9 cellular contexts compared by ENCODE assay signal in the genomic region with DNA sequence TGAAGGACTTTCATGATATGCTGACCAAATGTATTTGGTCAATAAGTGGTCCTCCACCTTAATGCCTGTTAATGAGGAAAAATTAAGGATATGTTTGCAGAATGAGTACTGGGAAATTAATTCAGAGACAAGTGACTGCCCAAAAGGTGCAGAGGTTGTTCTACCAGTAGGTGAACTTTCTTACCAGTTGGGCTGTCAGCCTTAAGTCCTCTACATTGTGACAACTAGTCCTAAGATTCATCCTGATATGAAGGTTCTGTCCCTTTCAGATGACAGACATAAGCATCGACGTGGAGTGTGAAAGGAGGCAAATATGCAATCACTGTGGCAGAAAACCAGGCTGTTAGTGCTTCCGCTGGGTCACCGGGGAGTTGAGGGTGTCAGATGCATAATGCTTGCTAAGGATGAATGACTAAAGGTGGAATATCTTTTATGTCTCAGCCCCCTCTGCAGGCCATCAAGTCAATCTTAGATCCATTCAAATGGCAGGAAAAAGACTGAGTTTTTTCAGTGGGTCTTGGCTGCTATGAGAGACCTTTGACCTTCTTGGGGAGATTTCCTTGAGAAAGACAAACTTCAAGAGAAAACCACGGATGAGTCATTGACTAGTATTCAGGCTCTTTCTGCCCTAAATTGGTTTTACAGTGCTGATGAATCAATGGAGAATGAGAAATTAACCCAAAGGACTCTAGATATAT.
DNase-seq lines count a peak whose midpoint lies in the region; ATAC-seq and TF ChIP-seq lines count a peak whose summit lies in the region.
"Had no signal": no experiment of that assay in that cellular context is flagged by ENCODE, and none has a peak within 500 bp of the region (broad histone marks: within the 10 kb centered on the region; RNA-seq: fewer than 3 reads in every experiment).

No MANE protein-coding gene starts in this region.

- WGBS in neuronal stem cell (ENCODE audit: extremely low coverage in 2 of 2, insufficient read length in 2 of 2, insufficient replicate concordance in 1 of 2), 2 donors, result no CpG with 5 or more reads among the region's 5 CpGs

- DNase-seq in amniotic stem cell (lab: John Stamatoyannopoulos, UW), result peak; percentile 35
- peak; percentile 12 for DNase-seq in neuronal stem cell (ENCODE audit: low spot score)
- no peak for DNase-seq in ureter (ENCODE audit: low spot score)
- no peak for DNase-seq in activated T-cell treated with anti-CD3 and anti-CD28 coated beads for 4 hours
- DNase-seq in T-helper 9 cell, result no peak

- no peaks in the 10 kb centered on the region for H3K79me1 ChIP-seq in neuronal stem cell (ENCODE audit: low read depth, low read length)

- H3K9ac ChIP-seq in Loucy (ENCODE audit: low read depth, low read length, poor library complexity, severe bottlenecking) (no peak overlapping the region), neuronal stem cell (ENCODE audit: low read depth, low read length, poor library complexity) (no peak overlapping the region)

- no peak overlapping the region for H2BK12ac ChIP-seq in neuronal stem cell (ENCODE audit: low read length)

- H2AFZ ChIP-seq in Loucy (ENCODE audit: low read length), result no peak overlapping the region
- H2AFZ ChIP-seq in neuronal stem cell (ENCODE audit: low read length), result no peak overlapping the region

- no peak overlapping the region for H4K8ac ChIP-seq in neuronal stem cell (ENCODE audit: low read depth, low read length)

- ATAC-seq in GM21825 (IDR thresholded peaks at IDR 0.05; ENCODE audit: unreplicated experiment), result peak; percentile 50

- no peaks in the 10 kb centered on the region for H3F3A ChIP-seq in Loucy (ENCODE audit: low read depth)

- H3K4ac ChIP-seq in neuronal stem cell (ENCODE audit: low read length), result no peak overlapping the region

- H3K4me3 ChIP-seq in Loucy (ENCODE audit: low read length, poor library complexity, severe bottlenecking) (no peak overlapping the region), neuronal stem cell (ENCODE audit: low read length in 2 of 2) (no peak overlapping the region)
- H3K4me3 ChIP-seq: skin epidermis had no signal

- no peaks in the 10 kb centered on the region for H4K20me1 ChIP-seq in Loucy (ENCODE audit: insufficient read depth, low read length, poor library complexity, severe bottlenecking)

- H3K36me3 ChIP-seq in Loucy (ENCODE audit: insufficient read depth, low read length), result no peaks in the 10 kb centered on the region
- H3K36me3 ChIP-seq in neuronal stem cell (replicated peaks in 1 of 2; ENCODE audit: control insufficient read depth in 2 of 2, insufficient read depth in 2 of 2, low read length in 2 of 2), result no peaks in the 10 kb centered on the region

- no peaks in the 10 kb centered on the region for H3K9me3 ChIP-seq in Loucy (ENCODE audit: insufficient read depth, low read depth, low read length)
- no peaks in the 10 kb centered on the region for H3K9me3 ChIP-seq in neuronal stem cell (replicated peaks in 1 of 2; ENCODE audit: control insufficient read depth in 2 of 2, insufficient read depth in 1 of 2, low read depth in 1 of 2, low read length in 2 of 2)

- no peaks in the 10 kb centered on the region for H3K4me1 ChIP-seq in Loucy (ENCODE audit: insufficient read depth, low read length, poor library complexity, severe bottlenecking)
- H3K4me1 ChIP-seq in neuronal stem cell (ENCODE audit: control insufficient read depth in 2 of 2, insufficient read depth in 1 of 2, low read depth in 1 of 2, low read length in 2 of 2), result peaks cover 0 to 3% of the 10 kb centered on the region in 2 donors

- H3K14ac ChIP-seq in neuronal stem cell (ENCODE audit: low read length), result no peak overlapping the region

- no peak overlapping the region for H2BK120ac ChIP-seq in neuronal stem cell (ENCODE audit: low read depth, low read length)

- H3K27ac ChIP-seq in neuronal stem cell (replicated peaks; ENCODE audit: low read length), result no peak overlapping the region
- H3K27ac ChIP-seq: skin epidermis had no signal

- H3K23ac ChIP-seq in neuronal stem cell (ENCODE audit: low read depth, low read length, poor library complexity), result no peak overlapping the region

- no peak overlapping the region for H4K91ac ChIP-seq in neuronal stem cell (ENCODE audit: low read depth, low read length, poor library complexity)

- H3K9me2 ChIP-seq in Loucy (replicated peaks; ENCODE audit: low read depth, low read length), result no peaks in the 10 kb centered on the region

- no peak overlapping the region for H3K18ac ChIP-seq in neuronal stem cell (ENCODE audit: low read length)

- H3K27me3 ChIP-seq in Loucy (ENCODE audit: insufficient read depth, low read length, poor library complexity, severe bottlenecking) (no peaks in the 10 kb centered on the region), neuronal stem cell (ENCODE audit: control insufficient read depth in 3 of 3, insufficient read depth in 3 of 3, low read depth in 1 of 3, low read length in 3 of 3) (no peaks in the 10 kb centered on the region)

- H3K79me2 ChIP-seq in Loucy (ENCODE audit: insufficient read depth, low read length), result no peaks in the 10 kb centered on the region

- no peak overlapping the region for H2AK5ac ChIP-seq in neuronal stem cell (ENCODE audit: low read depth, low read length)

- no peak overlapping the region for H2BK15ac ChIP-seq in neuronal stem cell (ENCODE audit: low read length)

- H2BK5ac ChIP-seq in neuronal stem cell (ENCODE audit: low read length), result no peak overlapping the region

- H3K4me2 ChIP-seq in Loucy (ENCODE audit: low read depth, low read length, poor library complexity, severe bottlenecking) (no peak overlapping the region), neuronal stem cell (ENCODE audit: insufficient read depth, low read length, poor library complexity, severe bottlenecking) (no peak overlapping the region)

- TF ChIP-seq CTCF in GM12872 (IDR thresholded peaks at IDR 0.05; ENCODE audit: insufficient read depth, low read depth, low read length) (0 out of 3 replicates have a peak, but pooled peaks have one; percentile 23), Loucy (conservative IDR thresholded peaks at IDR 0.05; ENCODE audit: low read length) (peak; percentile 53)

Comparison
In these comparisons a context has a peak if more than half of its experiments do, and no peak if none do; other contexts are left out.
1. DNase-seq: peak in amniotic stem cell (single experiment) and neuronal stem cell (single experiment); none in ureter (single experiment), activated T-cell treated with anti-CD3 and anti-CD28 coated beads for 4 hours (single experiment) and T-helper 9 cell (single experiment).